8 cellular contexts compared by ENCODE assay signal in genomic region chr6:167826230-167827061, GRCh38. TPM values are rescaled to one million over a fixed set of nuclear protein-coding genes. Genes with fewer than 3 reads are reported as not detected.
DNase-seq lines count a peak whose midpoint lies in the region; ATAC-seq and TF ChIP-seq lines count a peak whose summit lies in the region.

Gene AFDN (plus strand): TSS chr6:167826911. CDS start chr6:167827133, 222 bp downstream.

- DNase-seq in HEK293T (ENCODE audit: extremely low spot score) (peak; percentile 87), NCI-H1092 treated with DMSO at 0.1 percent for 48 hours (lab: John Stamatoyannopoulos, UW) (peak; percentile 73), chondrocyte (ENCODE audit: low spot score) (peak; percentile 94), NCI-H2107 treated with DMSO at 0.1 percent for 48 hours (lab: John Stamatoyannopoulos, UW; ENCODE audit: unreplicated experiment) (no peak)
- peak; percentile 26 to 44 for DNase-seq in stimulated activated CD4-positive, alpha-beta T cell treated with anti-CD3 and anti-CD28 coated beads, Interleukin-15, amount 100 ng/mL, for 48 hours (ENCODE audit: low read depth in 2 of 2)

- H3K9me3 Mint-ChIP-seq in chondrocyte (ENCODE audit: low read depth) = no peaks in the 10 kb centered on the region

- POLR2A ChIA-PET in HEK293T (lab: Yijun Ruan, JAX) = no interaction called here

- H3K27me3 Mint-ChIP-seq in chondrocyte (ENCODE audit: low read depth) = no peaks in the 10 kb centered on the region

- H3K4me1 Mint-ChIP-seq in chondrocyte (ENCODE audit: low read depth) = peaks cover 43% of the 10 kb centered on the region

- H3K27me3 ChIP-seq in layer of hippocampus (ENCODE audit: control insufficient read depth, insufficient read depth, low read length) = no peaks in the 10 kb centered on the region

- CTCF ChIA-PET in HEK293T (lab: Yijun Ruan, JAX) = no interaction called here

- H3K36me3 Mint-ChIP-seq in chondrocyte (ENCODE audit: low read depth) = no peaks in the 10 kb centered on the region

- peak within 1 kb of the TSS; percentile 90 for H3K27ac Mint-ChIP-seq in chondrocyte (ENCODE audit: unreplicated experiment)

- TF ChIP-seq CTCF in chondrocyte (IDR thresholded peaks at IDR 0.05) = peak; percentile 74

- ATAC-seq in GM18498 (IDR thresholded peaks at IDR 0.05; ENCODE audit: unreplicated experiment) = peak; percentile 78
- ATAC-seq in activated CD4-positive, CD25-positive, alpha-beta regulatory T cell treated with anti-CD3 and anti-CD28 coated beads, Interleukin-2, amount 50 U/mL, for 24 hours = peak; percentile 87 to 88

- H3K27ac ChIP-seq in layer of hippocampus (ENCODE audit: low read depth, low read length) = peak within 1 kb of the TSS; percentile 71

- peak within 1 kb of the TSS; percentile 86 for H3K4me3 Mint-ChIP-seq in chondrocyte (ENCODE audit: unreplicated experiment)

TF ChIP-seq in HEK293T, 16 proteins besides CTCF, POLR2A, EP300 and RAD21:
- TF ChIP-seq FOXM1 (IDR thresholded peaks at IDR 0.05; ENCODE audit: borderline replicate concordance) = peak; percentile 29; the same call in 1 of the 2 replicates
- TF ChIP-seq L3MBTL2 (conservative IDR thresholded peaks at IDR 0.05) = no peak

RNA-seq across cellular contexts. Expression of gene AFDN, which starts in this region (rescaled TPM):
- total RNA-seq in chondrocyte = 40.5 to 48.8 TPM (median 45.8 TPM) in 3 replicates
